In genomic region chr6:48553449-48553848, GRCh38 we compare ENCODE assay signal across 34 cellular contexts.
"Had no signal": no experiment of that assay in that cellular context is flagged by ENCODE, and none has a peak within 500 bp of the region (broad histone marks: within the 10 kb centered on the region; RNA-seq: fewer than 3 reads in every experiment).

No MANE protein-coding gene starts in this region.

- H3K36me3 ChIP-seq: MG63 had no signal

- H3K27me3 ChIP-seq: MG63 had no signal

- DNase-seq: Karpas-422, Kasumi-1, KG1, MM.1S, MV-4-11, NCI-H1048, NCI-H1092, NCI-H1092 treated with DMSO at 0.1 percent for 48 hours, NCI-H1105, NCI-H1105 treated with DMSO at 0.1 percent for 48 hours, NCI-H1417, NCI-H1417 treated with DMSO at 0.1 percent for 48 hours, NCI-H1436, NCI-H1436 treated with DMSO at 0.1 percent for 48 hours, NCI-H146, NCI-H1694, NCI-H1694 treated with DMSO at 0.1 percent for 48 hours, NCI-H187, NCI-H187 treated with DMSO at 0.1 percent for 48 hours, NCI-H1930, NCI-H2029, NCI-H2029 treated with DMSO at 0.1 percent for 48 hours, NCI-H2081, NCI-H2081 treated with DMSO at 0.1 percent for 48 hours, NCI-H2107, NCI-H2171, NCI-H2171 treated with DMSO at 0.1 percent for 48 hours, NCI-H2227 treated with DMSO at 0.1 percent for 48 hours, NCI-H226, NCI-H345, NCI-H446, NCI-H446 treated with DMSO at 0.1 percent for 48 hours had no signal

- H3K4me3 ChIP-seq: MG63 had no signal

- H3K9me3 ChIP-seq: MG63 had no signal

- H3K27ac ChIP-seq: KMS-11 had no signal
